11 cellular contexts compared by ENCODE assay signal in genomic region chr5:441996-442334, GRCh38. TPM values are rescaled to one million over a fixed set of nuclear protein-coding genes. Genes with fewer than 3 reads are reported as not detected.
DNase-seq lines count a peak whose midpoint lies in the region; FAIRE-seq and TF ChIP-seq lines count a peak whose summit lies in the region.
"Had no signal": no experiment of that assay in that cellular context is flagged by ENCODE, and none has a peak within 500 bp of the region (broad histone marks: within the 10 kb centered on the region; RNA-seq: fewer than 3 reads in every experiment).

No MANE protein-coding gene starts in this region.

- H3K9ac ChIP-seq in SK-N-MC (ENCODE audit: insufficient read length) = peak overlapping the region; percentile 93
- no peak overlapping the region for H3K9ac ChIP-seq in rectal smooth muscle tissue (ENCODE audit: low read length)

- TF ChIP-seq CTCF in GM12864 (IDR thresholded peaks at IDR 0.05; ENCODE audit: low read depth, low read length, missing control alignments) = no peak
- no peak for TF ChIP-seq CTCF in fibroblast of pulmonary artery (IDR thresholded peaks at IDR 0.05; ENCODE audit: low read length, missing control alignments)

- H3K27ac ChIP-seq in SK-N-MC = no peak overlapping the region
- no peak overlapping the region for H3K27ac ChIP-seq in rectal smooth muscle tissue (ENCODE audit: low read depth, low read length)

- H3K4me3 ChIP-seq in GM12864 (ENCODE audit: low read depth, low read length) (peak overlapping the region; percentile 100), SK-N-MC (peak overlapping the region; percentile 99), fibroblast of pulmonary artery (replicated peaks; ENCODE audit: low read depth, low read length) (peak overlapping the region; percentile 98), rectal smooth muscle tissue (ENCODE audit: low read length) (peak overlapping the region; percentile 96)

- no peak for DNase-seq in GM12864 (ENCODE audit: low read depth)
- no peak for DNase-seq in SK-N-MC (ENCODE audit: low read depth, low spot score)
- no peak for DNase-seq in fibroblast of pulmonary artery (ENCODE audit: low read depth)
- DNase-seq in NCI-H2196 treated with DMSO at 0.1 percent for 48 hours (lab: John Stamatoyannopoulos, UW; ENCODE audit: unreplicated experiment) = no peak
- DNase-seq in NCI-H2227 (lab: John Stamatoyannopoulos, UW; ENCODE audit: unreplicated experiment) = no peak
- DNase-seq in NCI-H1092 (lab: John Stamatoyannopoulos, UW) = no peak
- no peak for DNase-seq in frontal cortex (ENCODE audit: low spot score in 2 of 2)
- DNase-seq: amniotic stem cell; NCI-H1930; stimulated activated CD4-positive, alpha-beta T cell treated with anti-CD3 and anti-CD28 coated beads, Interleukin-4, amount 100 ng/mL, for 24 hours had no signal

- peaks cover 2% of the 10 kb centered on the region for H3K27me3 ChIP-seq in rectal smooth muscle tissue (ENCODE audit: control insufficient read depth, insufficient read depth, low read length)

- no peak for FAIRE-seq in frontal cortex (lab: Jason Lieb, UNC)

- H3K9me3 ChIP-seq in SK-N-MC (ENCODE audit: low read depth, low read length) = no peaks in the 10 kb centered on the region

- peaks cover 9% of the 10 kb centered on the region for H3K4me1 ChIP-seq in rectal smooth muscle tissue (ENCODE audit: control insufficient read depth, insufficient read depth, low read length)

- H3K36me3 ChIP-seq in SK-N-MC (ENCODE audit: insufficient read depth, low read length) (peaks cover 8% of the 10 kb centered on the region), rectal smooth muscle tissue (ENCODE audit: control insufficient read depth, insufficient read depth, low read length) (peaks cover under 1% of the 10 kb centered on the region)

RNA-seq across cellular contexts. Expression of gene EXOC3, which starts 1.0 kb away (rescaled TPM):
- 22.4 TPM for total RNA-seq in frontal cortex
